Comparison of ENCODE assay signal across 14 cellular contexts in the genomic region with DNA sequence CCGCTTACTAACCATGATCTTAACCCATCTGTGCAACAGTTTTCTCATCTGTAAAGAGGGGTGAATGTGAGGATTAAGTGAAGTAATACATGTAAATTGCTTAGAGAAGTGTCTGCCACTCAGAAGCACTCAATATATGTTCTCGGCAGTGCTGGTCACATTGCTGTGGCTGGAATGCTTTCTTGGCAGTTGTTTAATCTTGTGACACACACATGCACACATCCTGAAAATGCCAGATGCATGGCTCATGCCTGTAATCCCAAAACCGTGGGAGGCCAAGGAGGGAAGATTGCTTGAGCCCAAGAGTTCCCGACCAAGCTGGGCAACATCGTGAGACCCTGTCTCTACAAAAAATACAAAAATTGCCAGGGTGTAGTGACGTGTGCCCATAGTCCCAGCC. TPM values are rescaled to one million over a fixed set of nuclear protein-coding genes. Genes with fewer than 3 reads are reported as not detected.
DNase-seq lines count a peak whose midpoint lies in the region; ATAC-seq, FAIRE-seq and TF ChIP-seq lines count a peak whose summit lies in the region.
"Had no signal": no experiment of that assay in that cellular context is flagged by ENCODE, and none has a peak within 500 bp of the region (broad histone marks: within the 10 kb centered on the region; RNA-seq: fewer than 3 reads in every experiment).

No MANE protein-coding gene starts in this region.

- FAIRE-seq in HepG2 (lab: Jason Lieb, UNC), result no peak
- FAIRE-seq in pancreas (lab: Jason Lieb, UNC), result no peak

- TF ChIP-seq CTCF in HepG2 (CRISPR knock-in tag; IDR thresholded peaks at IDR 0.05) (no peak), right lobe of liver (IDR thresholded peaks at IDR 0.05) (no peak), astrocyte of the cerebellum (IDR thresholded peaks at IDR 0.05; ENCODE audit: low read depth, low read length, missing control alignments) (no peak), tibial artery (IDR thresholded peaks at IDR 0.05) (no peak), pancreas (IDR thresholded peaks at IDR 0.05) (no peak)

- H3K79me2 ChIP-seq in HepG2 (ENCODE audit: insufficient read depth, low read length), result no peaks in the 10 kb centered on the region

- ATAC-seq in HepG2 (no peak), right lobe of liver (no peak), left colon (no peak), pancreas (no peak), HG02763 (IDR thresholded peaks at IDR 0.05; ENCODE audit: unreplicated experiment) (no peak)

- no peak overlapping the region for H2AFZ ChIP-seq in HepG2 (ENCODE audit: low read length)

- no peaks in the 10 kb centered on the region for H4K20me1 ChIP-seq in HepG2 (ENCODE audit: insufficient read depth, low read length)

- no peak overlapping the region for H3K4me2 ChIP-seq in HepG2 (ENCODE audit: low read depth, low read length)

- H3K27ac ChIP-seq in HepG2 (ENCODE audit: extremely low read length, insufficient read depth, low read length) (no peak overlapping the region), right lobe of liver (no peak overlapping the region), tibial artery (no peak overlapping the region), pancreas (no peak overlapping the region)

- H3K36me3 ChIP-seq in HepG2 (replicated peaks in 1 of 2; ENCODE audit: control insufficient read depth in 1 of 2, insufficient read depth in 2 of 2, low read length in 2 of 2) (no peaks in the 10 kb centered on the region), right lobe of liver (no peaks in the 10 kb centered on the region), tibial artery (no peaks in the 10 kb centered on the region), pancreas (no peaks in the 10 kb centered on the region)

- no TSS peak for BruUV-seq in HepG2 (replicated peaks; lab: Mats Ljungman, UMichigan)

- CTCF ChIA-PET in HepG2 (lab: Yijun Ruan, JAX; ENCODE audit: low intra/inter-chr PET ratio, low total read pairs), result no interaction called here

- no peak overlapping the region for H3K4me3 ChIP-seq in HepG2 (replicated peaks in 1 of 3; ENCODE audit: insufficient read depth in 1 of 3, low read depth in 2 of 3, low read length in 3 of 3)
- H3K4me3 ChIP-seq in right lobe of liver, result no peak overlapping the region
- no peak overlapping the region for H3K4me3 ChIP-seq in astrocyte of the cerebellum (ENCODE audit: low read depth, low read length)
- no peak overlapping the region for H3K4me3 ChIP-seq in tibial artery
- H3K4me3 ChIP-seq in pancreas, result no peak overlapping the region

- TF ChIP-seq RAD21 in HepG2 (CRISPR knock-in tag; IDR thresholded peaks at IDR 0.05), result no peak

- in situ Hi-C loops in HepG2 (cut with HindIII; ENCODE audit: extremely low pct_ligation_motif_present, low pct_unique_long_range_greater_than_20kb) (no loop called here), astrocyte of the cerebellum (cut with HindIII; ENCODE audit: low sequenced_read_pairs) (no loop called here)

- H3K27me3 ChIP-seq in HepG2 (ENCODE audit: control insufficient read depth in 1 of 2, insufficient read depth in 2 of 2, low read length in 2 of 2) (peaks cover 0 to 30% of the 10 kb centered on the region in 2 experiments; a peak in 4 of 5 replicates), right lobe of liver (no peaks in the 10 kb centered on the region), tibial artery (peaks cover 0 to 26% of the 10 kb centered on the region in 2 donors), pancreas (no peaks in the 10 kb centered on the region)

- POLR2A ChIA-PET in HepG2 (lab: Yijun Ruan, JAX), result no interaction called here

- intact Hi-C loops in HepG2 (cut with micrococcal nuclease; ENCODE audit: unreplicated experiment), result no loop called here
- intact Hi-C loops in right lobe of liver (cut with DNase I), result no loop called here
- intact Hi-C loops in tibial artery (cut with DNase I; ENCODE audit: low total_unique reads), result no loop called here
- intact Hi-C loops in left colon (cut with DNase I, micrococcal nuclease), result no loop called here
- intact Hi-C loops in pancreas (cut with DNase I), result no loop called here

- no peak for TF ChIP-seq EP300 in HepG2 (IDR thresholded peaks at IDR 0.05; ENCODE audit: low read depth in 2 of 2, low read length in 2 of 2)
- TF ChIP-seq EP300 in HepG2 (CRISPR knock-in tag; IDR thresholded peaks at IDR 0.05; ENCODE audit: borderline replicate concordance), result no peak

- DNase-seq in HepG2 (ENCODE audit: low spot score) (no peak), right lobe of liver (no peak), astrocyte of the cerebellum (ENCODE audit: low read depth) (peak; percentile 73), iris pigment epithelial cell (ENCODE audit: low read depth) (peak; percentile 96), tibial artery (no peak), left colon (no peak), pancreas (no peak)
- DNase-seq: activated naive CD8-positive, alpha-beta T cell treated with anti-CD3 and anti-CD28 coated beads, Interleukin-2, amount 10 ng/mL, durations not matched to agents 7 days and 5 days; AML-193; NCI-H748 treated with DMSO at 0.1 percent for 48 hours had no signal

- H3K4me1 ChIP-seq in HepG2 (ENCODE audit: insufficient read depth, low read length) (peaks cover 23% of the 10 kb centered on the region), right lobe of liver (no peaks in the 10 kb centered on the region), tibial artery (peaks cover 0 to 4% (median 0%) of the 10 kb centered on the region in 4 donors), pancreas (no peaks in the 10 kb centered on the region)

- no peaks in the 10 kb centered on the region for H3K9me3 ChIP-seq in HepG2 (ENCODE audit: low read length)
- H3K9me3 ChIP-seq in right lobe of liver, result no peaks in the 10 kb centered on the region
- no peaks in the 10 kb centered on the region for H3K9me3 ChIP-seq in tibial artery
- no peaks in the 10 kb centered on the region for H3K9me3 ChIP-seq in pancreas

- TF ChIP-seq POLR2A in HepG2 (IDR thresholded peaks at IDR 0.05; ENCODE audit: insufficient read depth in 1 of 2, low read depth in 2 of 2, low read length in 2 of 2), result no peak
- no peak for TF ChIP-seq POLR2A in right lobe of liver (IDR thresholded peaks at IDR 0.05)

- 12% methylated on average over 5 of the region's 6 CpGs for WGBS in HepG2 (ENCODE audit: low lambda C conversion rate)
- 67% methylated on average over 4 of the region's 6 CpGs for WGBS in right lobe of liver (ENCODE audit: insufficient coverage, low coverage, low lambda C conversion rate, missing lambda C conversion rate)
- WGBS in pancreas, 2 donors, result 61 to 62% methylated on average over 6 of the region's 6 CpGs

- H3K9ac ChIP-seq in HepG2 (ENCODE audit: insufficient read depth, low read depth, low read length), result no peak overlapping the region

RNA-seq across cellular contexts. Expression of gene DMKN, which starts 4.9 kb away (rescaled TPM):
- 57.0 and 57.1 TPM in 2 replicates for total RNA-seq in HepG2 (2016; rRNA removed; fragmentation: Illumina TruSeq; extraction: Trizol)
- total RNA-seq in HepG2 (2016; cell fraction: cytosol; rRNA removed; fragmentation: Illumina TruSeq; extraction: Trizol; ENCODE audit: low read depth), result 52.1 and 71.1 TPM in 2 replicates
- 55.0 and 64.5 TPM in 2 replicates for total RNA-seq in HepG2 (2016; cell fraction: insoluble cytoplasmic fraction; rRNA removed; fragmentation: Illumina TruSeq; extraction: Trizol)
- total RNA-seq in HepG2 (2016; cell fraction: membrane; rRNA removed; fragmentation: Illumina TruSeq; extraction: Trizol), result 55.0 and 70.4 TPM in 2 replicates
- 35.2 and 39.1 TPM in 2 replicates for total RNA-seq in HepG2 (2016; cell fraction: nucleus; rRNA removed; fragmentation: Illumina TruSeq; extraction: Trizol)
- 50.8 and 71.8 TPM in 2 replicates for polyA plus RNA-seq in HepG2 (2011; rRNA removed)
- 60.5 and 71.9 TPM in 2 replicates for polyA plus RNA-seq in HepG2 (2011; cell fraction: cytosol; rRNA removed)
- polyA plus RNA-seq in HepG2 (2011; cell fraction: nucleus; rRNA removed), result 113 and 144 TPM in 2 replicates
- polyA plus RNA-seq in HepG2 (2012), result 58.5 and 76.3 TPM in 2 replicates
- polyA plus RNA-seq in HepG2 (2016; cell fraction: cytosol; fragmentation: Illumina TruSeq; extraction: Trizol; ENCODE audit: low read depth), result 63.4 and 84.5 TPM in 2 replicates
- polyA plus RNA-seq in HepG2 (2016; cell fraction: insoluble cytoplasmic fraction; fragmentation: Illumina TruSeq; extraction: Trizol; ENCODE audit: low read depth), result 82.8 and 88.3 TPM in 2 replicates
- 64.6 and 76.3 TPM in 2 replicates for polyA plus RNA-seq in HepG2 (2016; cell fraction: membrane; fragmentation: Illumina TruSeq; extraction: Trizol; ENCODE audit: low read depth)
- 74.9 and 81.7 TPM in 2 replicates for polyA plus RNA-seq in HepG2 (2016; cell fraction: nucleus; fragmentation: Illumina TruSeq; extraction: Trizol; ENCODE audit: insufficient read depth, low read depth)
- 16.2 and 41.7 TPM in 2 replicates for polyA minus RNA-seq in HepG2 (2011; rRNA and poly(A)+ RNA removed; ENCODE audit: low replicate concordance)
- polyA minus RNA-seq in HepG2 (2011; cell fraction: cytosol; rRNA and poly(A)+ RNA removed), result 9.2 and 13.4 TPM in 2 replicates
- polyA minus RNA-seq in HepG2 (2011; cell fraction: nucleus; rRNA and poly(A)+ RNA removed), result 36.8 and 59.8 TPM in 2 replicates
- 1 to 10 TPM; 1.0 to 4.0 (median 2.0) TPM for total RNA-seq in right lobe of liver
- total RNA-seq in left colon, result 10 to 100 TPM in 1 of 2 donors, 1 to 10 TPM in 1; 8.8 to 13.8 TPM
- 10 to 100 TPM; 48.5 to 86.7 (median 60.0) TPM for total RNA-seq in pancreas
- polyA plus RNA-seq in pancreas, result 100 to 1,000 TPM; 133 to 197 TPM
- total RNA-seq: T-helper 1 cell treated with Interleukin-12 subunit alpha and Interleukin-12 subunit beta and Interleukin-4 antibody, amounts not matched to agents 30 ng/mL and 1 ng/mL, for 36 hours had no signal

RNA-seq across cellular contexts. Expression of gene SBSN, which starts 9.8 kb away (rescaled TPM):
- total RNA-seq in HepG2 (2016; rRNA removed; fragmentation: Illumina TruSeq; extraction: Trizol), result not detected in 2 replicates
- total RNA-seq in HepG2 (2016; cell fraction: cytosol; rRNA removed; fragmentation: Illumina TruSeq; extraction: Trizol; ENCODE audit: low read depth), result not detected in 2 replicates
- not detected in 2 replicates for total RNA-seq in HepG2 (2016; cell fraction: insoluble cytoplasmic fraction; rRNA removed; fragmentation: Illumina TruSeq; extraction: Trizol)
- total RNA-seq in HepG2 (2016; cell fraction: membrane; rRNA removed; fragmentation: Illumina TruSeq; extraction: Trizol), result not detected in 2 replicates
- not detected in 2 replicates for total RNA-seq in HepG2 (2016; cell fraction: nucleus; rRNA removed; fragmentation: Illumina TruSeq; extraction: Trizol)
- polyA plus RNA-seq in HepG2 (2011; rRNA removed), result not detected in 2 replicates
- polyA plus RNA-seq in HepG2 (2011; cell fraction: cytosol; rRNA removed), result not detected in 2 replicates
- polyA plus RNA-seq in HepG2 (2011; cell fraction: nucleus; rRNA removed), result not detected in 2 replicates
- polyA plus RNA-seq in HepG2 (2012), result 0.16 TPM in 1 of 2 replicates, not detected in the other
- not detected in 2 replicates for polyA plus RNA-seq in HepG2 (2016; cell fraction: cytosol; fragmentation: Illumina TruSeq; extraction: Trizol; ENCODE audit: low read depth)
- polyA plus RNA-seq in HepG2 (2016; cell fraction: insoluble cytoplasmic fraction; fragmentation: Illumina TruSeq; extraction: Trizol; ENCODE audit: low read depth), result not detected in 2 replicates
- polyA plus RNA-seq in HepG2 (2016; cell fraction: membrane; fragmentation: Illumina TruSeq; extraction: Trizol; ENCODE audit: low read depth), result not detected in 2 replicates
- not detected in 2 replicates for polyA plus RNA-seq in HepG2 (2016; cell fraction: nucleus; fragmentation: Illumina TruSeq; extraction: Trizol; ENCODE audit: insufficient read depth, low read depth)
- not detected in 2 replicates for polyA minus RNA-seq in HepG2 (2011; rRNA and poly(A)+ RNA removed; ENCODE audit: low replicate concordance)
- not detected in 2 replicates for polyA minus RNA-seq in HepG2 (2011; cell fraction: cytosol; rRNA and poly(A)+ RNA removed)
- not detected in 2 replicates for polyA minus RNA-seq in HepG2 (2011; cell fraction: nucleus; rRNA and poly(A)+ RNA removed)
- under 1 TPM in 1 of 6 experiments, not detected in 5; 0.24 TPM for total RNA-seq in right lobe of liver
- not detected for total RNA-seq in left colon
- total RNA-seq in pancreas, result not detected
- polyA plus RNA-seq in pancreas, result under 1 TPM; 0.15 to 0.16 TPM
- total RNA-seq: activated naive CD8-positive, alpha-beta T cell treated with anti-CD3 and anti-CD28 coated beads, Interleukin-2, amount 10 ng/mL, durations not matched to agents 7 days and 5 days; liver; T-helper 1 cell treated with Interleukin-12 subunit alpha and Interleukin-12 subunit beta and Interleukin-4 antibody, amounts not matched to agents 30 ng/mL and 1 ng/mL, for 36 hours; urinary bladder had no signal
- polyA plus RNA-seq: liver had no signal

RNA-seq across cellular contexts. Expression of gene GAPDHS, which starts 14.9 kb away (rescaled TPM):
- total RNA-seq in HepG2 (2016; rRNA removed; fragmentation: Illumina TruSeq; extraction: Trizol) (not detected in 2 replicates), right lobe of liver (not detected), left colon (not detected), pancreas (not detected)
- total RNA-seq in HepG2 (2016; cell fraction: cytosol; rRNA removed; fragmentation: Illumina TruSeq; extraction: Trizol; ENCODE audit: low read depth), result not detected in 2 replicates
- total RNA-seq in HepG2 (2016; cell fraction: insoluble cytoplasmic fraction; rRNA removed; fragmentation: Illumina TruSeq; extraction: Trizol), result not detected in 2 replicates
- total RNA-seq in HepG2 (2016; cell fraction: membrane; rRNA removed; fragmentation: Illumina TruSeq; extraction: Trizol), result not detected in 2 replicates
- not detected in 2 replicates for total RNA-seq in HepG2 (2016; cell fraction: nucleus; rRNA removed; fragmentation: Illumina TruSeq; extraction: Trizol)
- polyA plus RNA-seq in HepG2 (2011; rRNA removed) (0.09 TPM in 1 of 2 replicates, not detected in the other), pancreas (not detected)
- polyA plus RNA-seq in HepG2 (2011; cell fraction: cytosol; rRNA removed), result not detected in 2 replicates
- polyA plus RNA-seq in HepG2 (2011; cell fraction: nucleus; rRNA removed), result not detected in 2 replicates
- not detected in 2 replicates for polyA plus RNA-seq in HepG2 (2012)
- polyA plus RNA-seq in HepG2 (2016; cell fraction: cytosol; fragmentation: Illumina TruSeq; extraction: Trizol; ENCODE audit: low read depth), result not detected in 2 replicates
- not detected in 2 replicates for polyA plus RNA-seq in HepG2 (2016; cell fraction: insoluble cytoplasmic fraction; fragmentation: Illumina TruSeq; extraction: Trizol; ENCODE audit: low read depth)
- polyA plus RNA-seq in HepG2 (2016; cell fraction: membrane; fragmentation: Illumina TruSeq; extraction: Trizol; ENCODE audit: low read depth), result not detected in 2 replicates
- not detected in 2 replicates for polyA plus RNA-seq in HepG2 (2016; cell fraction: nucleus; fragmentation: Illumina TruSeq; extraction: Trizol; ENCODE audit: insufficient read depth, low read depth)
- not detected in 2 replicates for polyA minus RNA-seq in HepG2 (2011; rRNA and poly(A)+ RNA removed; ENCODE audit: low replicate concordance)
- not detected in 2 replicates for polyA minus RNA-seq in HepG2 (2011; cell fraction: cytosol; rRNA and poly(A)+ RNA removed)
- polyA minus RNA-seq in HepG2 (2011; cell fraction: nucleus; rRNA and poly(A)+ RNA removed), result not detected in 2 replicates
- total RNA-seq: activated naive CD8-positive, alpha-beta T cell treated with anti-CD3 and anti-CD28 coated beads, Interleukin-2, amount 10 ng/mL, durations not matched to agents 7 days and 5 days; liver; T-helper 1 cell treated with Interleukin-12 subunit alpha and Interleukin-12 subunit beta and Interleukin-4 antibody, amounts not matched to agents 30 ng/mL and 1 ng/mL, for 36 hours; urinary bladder had no signal
- polyA plus RNA-seq: liver, urinary bladder had no signal

RNA-seq across cellular contexts. Expression of gene TMEM147, which starts 27.1 kb away (rescaled TPM):
- 85.8 and 141 TPM in 2 replicates for total RNA-seq in HepG2 (2016; rRNA removed; fragmentation: Illumina TruSeq; extraction: Trizol)
- 264 and 362 TPM in 2 replicates for total RNA-seq in HepG2 (2016; cell fraction: cytosol; rRNA removed; fragmentation: Illumina TruSeq; extraction: Trizol; ENCODE audit: low read depth)
- total RNA-seq in HepG2 (2016; cell fraction: insoluble cytoplasmic fraction; rRNA removed; fragmentation: Illumina TruSeq; extraction: Trizol), result 91.4 and 136 TPM in 2 replicates
- 202 and 264 TPM in 2 replicates for total RNA-seq in HepG2 (2016; cell fraction: membrane; rRNA removed; fragmentation: Illumina TruSeq; extraction: Trizol)
- total RNA-seq in HepG2 (2016; cell fraction: nucleus; rRNA removed; fragmentation: Illumina TruSeq; extraction: Trizol), result 88.0 and 104 TPM in 2 replicates
- polyA plus RNA-seq in HepG2 (2011; rRNA removed), result 176 and 188 TPM in 2 replicates
- polyA plus RNA-seq in HepG2 (2011; cell fraction: cytosol; rRNA removed), result 174 and 213 TPM in 2 replicates
- polyA plus RNA-seq in HepG2 (2011; cell fraction: nucleus; rRNA removed), result 105 and 125 TPM in 2 replicates
- 78.4 and 132 TPM in 2 replicates for polyA plus RNA-seq in HepG2 (2012)
- 361 and 462 TPM in 2 replicates for polyA plus RNA-seq in HepG2 (2016; cell fraction: cytosol; fragmentation: Illumina TruSeq; extraction: Trizol; ENCODE audit: low read depth)
- 102 and 104 TPM in 2 replicates for polyA plus RNA-seq in HepG2 (2016; cell fraction: insoluble cytoplasmic fraction; fragmentation: Illumina TruSeq; extraction: Trizol; ENCODE audit: low read depth)
- 235 and 269 TPM in 2 replicates for polyA plus RNA-seq in HepG2 (2016; cell fraction: membrane; fragmentation: Illumina TruSeq; extraction: Trizol; ENCODE audit: low read depth)
- 176 and 183 TPM in 2 replicates for polyA plus RNA-seq in HepG2 (2016; cell fraction: nucleus; fragmentation: Illumina TruSeq; extraction: Trizol; ENCODE audit: insufficient read depth, low read depth)
- polyA minus RNA-seq in HepG2 (2011; rRNA and poly(A)+ RNA removed; ENCODE audit: low replicate concordance), result 321 and 438 TPM in 2 replicates
- 44.9 and 50.7 TPM in 2 replicates for polyA minus RNA-seq in HepG2 (2011; cell fraction: cytosol; rRNA and poly(A)+ RNA removed)
- polyA minus RNA-seq in HepG2 (2011; cell fraction: nucleus; rRNA and poly(A)+ RNA removed), result 18.3 and 26.4 TPM in 2 replicates
- 10 to 100 TPM; 29.4 to 65.7 (median 36.2) TPM for total RNA-seq in right lobe of liver
- 10 to 100 TPM; 55.1 to 61.2 TPM for total RNA-seq in left colon
- 10 to 100 TPM; 44.3 to 63.9 (median 51.5) TPM for total RNA-seq in pancreas
- 10 to 100 TPM; 70.2 to 91.1 TPM for polyA plus RNA-seq in pancreas

RNA-seq across cellular contexts. Expression of gene KRTDAP, which starts 28.0 kb away (rescaled TPM):
- total RNA-seq in HepG2 (2016; rRNA removed; fragmentation: Illumina TruSeq; extraction: Trizol) (0.86 TPM in 1 of 2 replicates, not detected in the other), right lobe of liver (not detected), left colon (not detected), pancreas (1 to 10 TPM in 1 of 6 donors, under 1 TPM in 1, not detected in 4; 0.35 to 1.1 TPM)
- total RNA-seq in HepG2 (2016; cell fraction: cytosol; rRNA removed; fragmentation: Illumina TruSeq; extraction: Trizol; ENCODE audit: low read depth), result 1.0 and 1.2 TPM in 2 replicates
- total RNA-seq in HepG2 (2016; cell fraction: insoluble cytoplasmic fraction; rRNA removed; fragmentation: Illumina TruSeq; extraction: Trizol), result not detected in 2 replicates
- 0.55 and 0.80 TPM in 2 replicates for total RNA-seq in HepG2 (2016; cell fraction: membrane; rRNA removed; fragmentation: Illumina TruSeq; extraction: Trizol)
- 1.1 TPM in 1 of 2 replicates, not detected in the other for total RNA-seq in HepG2 (2016; cell fraction: nucleus; rRNA removed; fragmentation: Illumina TruSeq; extraction: Trizol)
- polyA plus RNA-seq in HepG2 (2011; rRNA removed) (0.67 and 1.5 TPM in 2 replicates), pancreas (1 to 10 TPM; 1.4 to 2.0 TPM)
- 0.24 and 0.36 TPM in 2 replicates for polyA plus RNA-seq in HepG2 (2011; cell fraction: cytosol; rRNA removed)
- 1.5 and 1.8 TPM in 2 replicates for polyA plus RNA-seq in HepG2 (2011; cell fraction: nucleus; rRNA removed)
- polyA plus RNA-seq in HepG2 (2012), result 2.0 TPM in 1 of 2 replicates, not detected in the other
- polyA plus RNA-seq in HepG2 (2016; cell fraction: cytosol; fragmentation: Illumina TruSeq; extraction: Trizol; ENCODE audit: low read depth), result 0.45 and 0.46 TPM in 2 replicates
- polyA plus RNA-seq in HepG2 (2016; cell fraction: insoluble cytoplasmic fraction; fragmentation: Illumina TruSeq; extraction: Trizol; ENCODE audit: low read depth), result 0.96 TPM in 1 of 2 replicates, not detected in the other
- 0.77 TPM in 1 of 2 replicates, not detected in the other for polyA plus RNA-seq in HepG2 (2016; cell fraction: membrane; fragmentation: Illumina TruSeq; extraction: Trizol; ENCODE audit: low read depth)
- 2.1 TPM in 1 of 2 replicates, not detected in the other for polyA plus RNA-seq in HepG2 (2016; cell fraction: nucleus; fragmentation: Illumina TruSeq; extraction: Trizol; ENCODE audit: insufficient read depth, low read depth)
- polyA minus RNA-seq in HepG2 (2011; rRNA and poly(A)+ RNA removed; ENCODE audit: low replicate concordance), result not detected in 2 replicates
- polyA minus RNA-seq in HepG2 (2011; cell fraction: cytosol; rRNA and poly(A)+ RNA removed), result not detected in 2 replicates
- not detected in 2 replicates for polyA minus RNA-seq in HepG2 (2011; cell fraction: nucleus; rRNA and poly(A)+ RNA removed)
- total RNA-seq: activated naive CD8-positive, alpha-beta T cell treated with anti-CD3 and anti-CD28 coated beads, Interleukin-2, amount 10 ng/mL, durations not matched to agents 7 days and 5 days; liver; T-helper 1 cell treated with Interleukin-12 subunit alpha and Interleukin-12 subunit beta and Interleukin-4 antibody, amounts not matched to agents 30 ng/mL and 1 ng/mL, for 36 hours; urinary bladder had no signal
- polyA plus RNA-seq: liver, urinary bladder had no signal

Comparison
In these comparisons a context has a peak if more than half of its experiments do, and no peak if none do; other contexts are left out.
1. DNase-seq: peak in astrocyte of the cerebellum (single experiment) and iris pigment epithelial cell (single experiment); none in HepG2 (single experiment), right lobe of liver (0 of 3), tibial artery (0 of 2), left colon (0 of 2) and pancreas (0 of 6).